In the genomic region with DNA sequence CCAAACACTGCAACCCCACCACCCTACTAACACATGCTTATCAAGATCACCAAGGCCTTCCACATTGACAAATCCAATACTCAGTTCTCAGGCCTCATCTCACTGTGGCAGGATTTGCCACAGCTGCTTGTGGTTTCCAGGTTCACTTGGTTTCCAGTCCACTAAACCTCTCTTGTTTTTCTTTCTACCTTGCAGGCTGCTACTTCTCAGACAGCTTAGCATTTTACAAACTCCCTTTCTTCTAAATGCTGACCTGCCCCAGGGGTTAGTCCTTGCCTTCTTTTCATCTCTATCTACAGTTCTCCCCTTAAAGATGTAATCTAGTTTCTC, we compare ENCODE assay signal across 14 cellular contexts.
DNase-seq lines count a peak whose midpoint lies in the region; ATAC-seq and TF ChIP-seq lines count a peak whose summit lies in the region.
"Had no signal": no experiment of that assay in that cellular context is flagged by ENCODE, and none has a peak within 500 bp of the region (broad histone marks: within the 10 kb centered on the region; RNA-seq: fewer than 3 reads in every experiment).

No MANE protein-coding gene starts in this region.

- H3K79me1 ChIP-seq in mesenchymal stem cell (replicated peaks; ENCODE audit: low read length, poor library complexity, severe bottlenecking), result peaks cover 13% of the 10 kb centered on the region

- H4K8ac ChIP-seq in mesenchymal stem cell (ENCODE audit: low read length), result no peak overlapping the region

- H3K4me3 ChIP-seq in NT2/D1 (ENCODE audit: insufficient read length, low read depth), result no peak overlapping the region
- H3K4me3 ChIP-seq in mesenchymal stem cell (ENCODE audit: insufficient read depth in 1 of 2, low read depth in 1 of 2, low read length in 2 of 2), result no peak overlapping the region
- no peak overlapping the region for H3K4me3 ChIP-seq in lower lobe of right lung
- H3K4me3 ChIP-seq in spleen, result no peak overlapping the region

- no peaks in the 10 kb centered on the region; the same call in 1 of the 2 replicates for H3K27me3 Mint-ChIP-seq in HFFc6 (ENCODE audit: insufficient read depth)
- no peaks in the 10 kb centered on the region for H3K27me3 Mint-ChIP-seq in activated naive CD8-positive, alpha-beta T cell treated with anti-CD3 and anti-CD28 coated beads, Interleukin-2, amount 50 U/mL, for 24 hours
- H3K27me3 Mint-ChIP-seq: CD4-positive, CD25-positive, alpha-beta regulatory T cell; naive B cell had no signal

- peak overlapping the region; percentile 92 for H3K27ac ChIP-seq in mesenchymal stem cell (ENCODE audit: low read length, poor library complexity, severe bottlenecking)
- no peak overlapping the region for H3K27ac ChIP-seq in lower lobe of right lung
- H3K27ac ChIP-seq in spleen, result no peak overlapping the region

- no peak overlapping the region for H2AFZ ChIP-seq in mesenchymal stem cell (ENCODE audit: low read depth, low read length)

- peaks cover 53% of the 10 kb centered on the region for H3K36me3 ChIP-seq in NT2/D1 (ENCODE audit: insufficient read depth, insufficient read length, low read length)
- peaks cover 11 to 22% of the 10 kb centered on the region in 2 experiments for H3K36me3 ChIP-seq in mesenchymal stem cell (ENCODE audit: control insufficient read depth in 1 of 2, insufficient read depth in 2 of 2, low read depth in 1 of 2, low read length in 2 of 2)
- H3K36me3 ChIP-seq in lower lobe of right lung, result no peaks in the 10 kb centered on the region
- no peaks in the 10 kb centered on the region for H3K36me3 ChIP-seq in spleen

- H3K4me3 Mint-ChIP-seq in HFFc6, result peak overlapping the region; percentile 9
- H3K4me3 Mint-ChIP-seq in activated naive CD8-positive, alpha-beta T cell treated with anti-CD3 and anti-CD28 coated beads, Interleukin-2, amount 50 U/mL, for 24 hours, result no peak overlapping the region
- H3K4me3 Mint-ChIP-seq: activated T-cell treated with anti-CD3 and anti-CD28 coated beads, Interleukin-2, amount 50 U/mL, for 4 hours; CD4-positive, CD25-positive, alpha-beta regulatory T cell; naive B cell; T-helper 2 cell treated with Interferon-gamma antibody and Interleukin-4, amounts not matched to agents 5 μg/mL and 100 μg/mL, for 36 hours had no signal

- peaks cover 4% of the 10 kb centered on the region for H3K4me1 ChIP-seq in NT2/D1 (ENCODE audit: insufficient read depth, insufficient read length)
- peaks cover 13% of the 10 kb centered on the region for H3K4me1 ChIP-seq in mesenchymal stem cell (ENCODE audit: control insufficient read depth, insufficient read depth, low read depth, low read length)
- peaks cover 16% of the 10 kb centered on the region for H3K4me1 ChIP-seq in lower lobe of right lung
- H3K4me1 ChIP-seq in spleen, result no peaks in the 10 kb centered on the region

- peaks cover 54% of the 10 kb centered on the region for H3K36me3 Mint-ChIP-seq in HFFc6 (ENCODE audit: low read depth)
- H3K36me3 Mint-ChIP-seq in activated naive CD8-positive, alpha-beta T cell treated with anti-CD3 and anti-CD28 coated beads, Interleukin-2, amount 50 U/mL, for 24 hours (ENCODE audit: low read depth), result peaks cover 23% of the 10 kb centered on the region
- H3K36me3 Mint-ChIP-seq: CD4-positive, CD25-positive, alpha-beta regulatory T cell; naive B cell had no signal

- no peak overlapping the region for H2BK120ac ChIP-seq in mesenchymal stem cell (ENCODE audit: low read depth, low read length)

- no peak overlapping the region for H4K91ac ChIP-seq in mesenchymal stem cell (ENCODE audit: low read length)

- H2BK5ac ChIP-seq in mesenchymal stem cell (ENCODE audit: low read depth, low read length, poor library complexity, severe bottlenecking), result no peak overlapping the region

- no peak overlapping the region for H3K14ac ChIP-seq in mesenchymal stem cell (ENCODE audit: low read length in 2 of 2)

- peaks cover 57% of the 10 kb centered on the region for H3K4me1 Mint-ChIP-seq in HFFc6 (ENCODE audit: low read depth)
- H3K4me1 Mint-ChIP-seq in activated naive CD8-positive, alpha-beta T cell treated with anti-CD3 and anti-CD28 coated beads, Interleukin-2, amount 50 U/mL, for 24 hours, result peaks cover 10% of the 10 kb centered on the region
- H3K4me1 Mint-ChIP-seq: CD4-positive, CD25-positive, alpha-beta regulatory T cell had no signal

- intact Hi-C loops in lower lobe of right lung (cut with DNase I), result no loop called here
- intact Hi-C loops in spleen (cut with DNase I; ENCODE audit: low total_unique reads), result no loop called here

- peak overlapping the region in 1 of 2 experiments; percentile 8 for H3K18ac ChIP-seq in mesenchymal stem cell (ENCODE audit: low read depth in 1 of 2, low read length in 2 of 2)

- no peak overlapping the region for H3K9ac ChIP-seq in NT2/D1 (ENCODE audit: insufficient read length, low read depth)
- no peak overlapping the region for H3K9ac ChIP-seq in mesenchymal stem cell (ENCODE audit: low read length)

- peak overlapping the region; percentile 71 for H3K27ac Mint-ChIP-seq in HFFc6
- H3K27ac Mint-ChIP-seq in activated naive CD8-positive, alpha-beta T cell treated with anti-CD3 and anti-CD28 coated beads, Interleukin-2, amount 50 U/mL, for 24 hours, result no peak overlapping the region
- H3K27ac Mint-ChIP-seq: CD4-positive, CD25-positive, alpha-beta regulatory T cell; naive B cell; T-helper 2 cell treated with Interferon-gamma antibody and Interleukin-4, amounts not matched to agents 5 μg/mL and 100 μg/mL, for 36 hours had no signal

- H3K9me3 Mint-ChIP-seq in HFFc6, result peaks cover 6% of the 10 kb centered on the region; the same call in 1 of the 2 replicates
- peaks cover 18% of the 10 kb centered on the region for H3K9me3 Mint-ChIP-seq in activated naive CD8-positive, alpha-beta T cell treated with anti-CD3 and anti-CD28 coated beads, Interleukin-2, amount 50 U/mL, for 24 hours
- H3K9me3 Mint-ChIP-seq: activated T-cell treated with anti-CD3 and anti-CD28 coated beads, Interleukin-2, amount 50 U/mL, for 4 hours had no signal

- no peak for TF ChIP-seq POLR2A in spleen (IDR thresholded peaks at IDR 0.05)

- DNase-seq in ELF-1 (ENCODE audit: low read depth, low spot score) (peak; percentile 46), HFFc6 (peak; percentile 36), NT2/D1 (ENCODE audit: low read depth, low spot score) (peak; percentile 42), mesenchymal stem cell (peak; percentile 49), lower lobe of right lung (no peak), NCI-H526 treated with DMSO at 0.1 percent for 48 hours (lab: John Stamatoyannopoulos, UW) (no peak), spleen (no peak)
- DNase-seq in activated naive CD8-positive, alpha-beta T cell treated with anti-CD3 and anti-CD28 coated beads, Interleukin-2, amount 50 U/mL, for 24 hours, result no peak
- DNase-seq: activated T-cell treated with anti-CD3 and anti-CD28 coated beads, Interleukin-2, amount 50 U/mL, for 4 hours; CD4-positive, CD25-positive, alpha-beta regulatory T cell; MM.1S; naive B cell; stimulated activated CD4-positive, alpha-beta T cell treated with anti-CD3 and anti-CD28 coated beads, Interleukin-4, amount 100 ng/mL, for 1 hour had no signal

- peaks cover 81% of the 10 kb centered on the region for H3K9me3 ChIP-seq in NT2/D1 (ENCODE audit: insufficient read depth, low read length)
- H3K9me3 ChIP-seq in mesenchymal stem cell (ENCODE audit: control insufficient read depth, low read length), result no peaks in the 10 kb centered on the region
- no peaks in the 10 kb centered on the region for H3K9me3 ChIP-seq in lower lobe of right lung
- peaks cover 0 to 10% (median 6%) of the 10 kb centered on the region in 8 donors for H3K9me3 ChIP-seq in spleen

- no peak overlapping the region for H2BK15ac ChIP-seq in mesenchymal stem cell (ENCODE audit: low read depth, poor library complexity, severe bottlenecking)

- peak overlapping the region; percentile 31 to 49 for H2BK12ac ChIP-seq in mesenchymal stem cell (ENCODE audit: low read length in 2 of 2)

- TF ChIP-seq CTCF in HFFc6 (IDR thresholded peaks at IDR 0.05), result no peak
- no peak for TF ChIP-seq CTCF in lower lobe of right lung (IDR thresholded peaks at IDR 0.05)
- TF ChIP-seq CTCF in spleen (IDR thresholded peaks at IDR 0.05 in 8 of 11, conservative IDR thresholded peaks at IDR 0.05 in 3 of 11), result no peak

- H3K27me3 ChIP-seq in NT2/D1 (ENCODE audit: insufficient read depth, insufficient read length), result no peaks in the 10 kb centered on the region
- H3K27me3 ChIP-seq in mesenchymal stem cell (ENCODE audit: control insufficient read depth in 1 of 2, insufficient read depth in 1 of 2, low read length in 2 of 2), result no peaks in the 10 kb centered on the region
- H3K27me3 ChIP-seq in lower lobe of right lung (ENCODE audit: low read depth), result no peaks in the 10 kb centered on the region
- H3K27me3 ChIP-seq in spleen (replicated peaks in 1 of 7), result no peaks in the 10 kb centered on the region

- no peak overlapping the region for H3K4ac ChIP-seq in mesenchymal stem cell (ENCODE audit: low read depth in 1 of 2, low read length in 2 of 2)

- ATAC-seq in lower lobe of right lung, result no peak
- ATAC-seq in activated naive CD8-positive, alpha-beta T cell treated with anti-CD3 and anti-CD28 coated beads, Interleukin-2, amount 50 U/mL, for 24 hours, result no peak
- ATAC-seq: activated T-cell treated with anti-CD3 and anti-CD28 coated beads, Interleukin-2, amount 50 U/mL, for 4 hours had no signal

- H2AK5ac ChIP-seq in mesenchymal stem cell (ENCODE audit: low read length, severe bottlenecking), result no peak overlapping the region

- H3K23ac ChIP-seq in mesenchymal stem cell (ENCODE audit: low read length in 2 of 2), result no peak overlapping the region

- peak overlapping the region; percentile 13 for H3K4me2 ChIP-seq in mesenchymal stem cell (ENCODE audit: low read length, poor library complexity, severe bottlenecking)

Comparison
In these comparisons a context has a peak if more than half of its experiments do, and no peak if none do; other contexts are left out.
1. DNase-seq: peak in ELF-1 (single experiment), HFFc6 (single experiment), NT2/D1 (single experiment) and mesenchymal stem cell (single experiment); none in lower lobe of right lung (single experiment), activated naive CD8-positive, alpha-beta T cell treated with anti-CD3 and anti-CD28 coated beads, Interleukin-2, amount 50 U/mL, for 24 hours (single experiment), NCI-H526 treated with DMSO at 0.1 percent for 48 hours (single experiment) and spleen (single experiment).